Comparison of ENCODE assay signal across 12 cellular contexts in genomic region chr13:113621498-113621897, GRCh38. TPM values are rescaled to one million over a fixed set of nuclear protein-coding genes. Genes with fewer than 3 reads are reported as not detected.
DNase-seq lines count a peak whose midpoint lies in the region; ATAC-seq, FAIRE-seq and TF ChIP-seq lines count a peak whose summit lies in the region.
"Not testable (repeated sequence)": the region's sequence is repeated elsewhere in the genome, so short reads cannot be mapped to it uniquely, and the experiment has no call there.
"Had no signal": no experiment of that assay in that cellular context is flagged by ENCODE, and none has a peak within 500 bp of the region (broad histone marks: within the 10 kb centered on the region; RNA-seq: fewer than 3 reads in every experiment).

No MANE protein-coding gene starts in this region.

- 75% methylated on average over 13 of the region's 13 CpGs for WGBS in HepG2 (ENCODE audit: low lambda C conversion rate)

- peaks cover 39% of the 10 kb centered on the region for H3K36me3 Mint-ChIP-seq in MCF 10A (ENCODE audit: insufficient read depth, unreplicated experiment)

- not testable (repeated sequence) for H3K27me3 Mint-ChIP-seq in MCF 10A (ENCODE audit: insufficient read depth, unreplicated experiment)

- in situ Hi-C loops in HepG2 (cut with HindIII; ENCODE audit: extremely low pct_ligation_motif_present, low pct_unique_long_range_greater_than_20kb) = not testable (repeated sequence)

- not testable (repeated sequence) for H3K4me1 Mint-ChIP-seq in MCF 10A (ENCODE audit: insufficient read depth, unreplicated experiment)

- not testable (repeated sequence) for TF ChIP-seq POLR2A in HepG2 (IDR thresholded peaks at IDR 0.05; ENCODE audit: insufficient read depth in 1 of 2, low read depth in 2 of 2, low read length in 2 of 2)

- not testable (repeated sequence) for H3K27me3 ChIP-seq in A673 (replicated peaks; ENCODE audit: insufficient read depth, low read depth, low read length, poor library complexity); HepG2 (ENCODE audit: control insufficient read depth in 1 of 2, insufficient read depth in 2 of 2, low read length in 2 of 2)

- TF ChIP-seq CTCF in A673 (conservative IDR thresholded peaks at IDR 0.05; ENCODE audit: low read depth, low read length) (peak; percentile 37), LNCaP clone FGC (IDR thresholded peaks at IDR 0.05; ENCODE audit: control insufficient read depth, extremely low read depth, insufficient read depth) (peak; percentile 44), MCF 10A (IDR thresholded peaks at IDR 0.05; ENCODE audit: unreplicated experiment) (peak; percentile 14), fibroblast of the aortic adventitia (IDR thresholded peaks at IDR 0.05; ENCODE audit: insufficient read depth, low read length) (peak; percentile 42), HepG2 (CRISPR knock-in tag; IDR thresholded peaks at IDR 0.05) (peak; percentile 69)

- not testable (repeated sequence) for H4K20me1 ChIP-seq in HepG2 (ENCODE audit: insufficient read depth, low read length)

- not testable (repeated sequence) for BruUV-seq in A673 (replicated peaks; lab: Mats Ljungman, UMichigan); MCF 10A (replicated peaks; lab: Mats Ljungman, UMichigan); HepG2 (replicated peaks; lab: Mats Ljungman, UMichigan)

- H3K9me3 Mint-ChIP-seq in MCF 10A (ENCODE audit: unreplicated experiment) = not testable (repeated sequence)

- H3K36me3 ChIP-seq in A673 (ENCODE audit: insufficient read depth, low read length, poor library complexity, severe bottlenecking) (peaks cover 36% of the 10 kb centered on the region), HepG2 (replicated peaks in 1 of 2; ENCODE audit: control insufficient read depth in 1 of 2, insufficient read depth in 2 of 2, low read length in 2 of 2) (peaks cover 12 to 40% of the 10 kb centered on the region in 2 experiments)

- not testable (repeated sequence) for H3K4me1 ChIP-seq in A673 (ENCODE audit: insufficient read depth, low read length, poor library complexity, severe bottlenecking); HepG2 (ENCODE audit: insufficient read depth, low read length)

- not testable (repeated sequence) for FAIRE-seq in HepG2 (lab: Jason Lieb, UNC)

- peak; percentile 32; the same call in 1 of the 3 replicates for ATAC-seq in HepG2
- ATAC-seq in sciatic nerve = not testable (repeated sequence)

- H3K79me2 ChIP-seq in HepG2 (ENCODE audit: insufficient read depth, low read length) = peaks cover 16% of the 10 kb centered on the region

- H2AFZ ChIP-seq in HepG2 (ENCODE audit: low read length) = not testable (repeated sequence)

- not testable (repeated sequence) for H3K4me2 ChIP-seq in HepG2 (ENCODE audit: low read depth, low read length)

- H3K27ac ChIP-seq in A673 (ENCODE audit: low read depth, low read length, poor library complexity, severe bottlenecking); HepG2 (ENCODE audit: extremely low read length, insufficient read depth, low read length): not testable (repeated sequence)

- H3K9me3 ChIP-seq in A673 (ENCODE audit: low read depth, low read length, poor library complexity, severe bottlenecking); HepG2 (ENCODE audit: low read length): not testable (repeated sequence)

- not testable (repeated sequence) for H3K4me3 Mint-ChIP-seq in MCF 10A (ENCODE audit: unreplicated experiment)

- CTCF ChIA-PET in A673 (lab: Charles Lee); HepG2 (lab: Yijun Ruan, JAX; ENCODE audit: low intra/inter-chr PET ratio, low total read pairs): not testable (repeated sequence)
- CTCF ChIA-PET in MCF 10A (lab: Yijun Ruan, JAX) = interaction anchor here (0.7 to 1.0 kb wide), 2 partner anchors 8 to 10 kb away, joined by 3 read pairs; no protein-coding TSS in a partner anchor

- H3K27ac Mint-ChIP-seq in MCF 10A (ENCODE audit: low read depth, unreplicated experiment) = not testable (repeated sequence)

- not testable (repeated sequence) for DNase-seq in A673 (ENCODE audit: low spot score); LNCaP clone FGC (ENCODE audit: low read depth); MCF 10A (ENCODE audit: unreplicated experiment)
- peak; percentile 64 for DNase-seq in ELF-1 (ENCODE audit: low read depth, low spot score)
- peak; percentile 16 for DNase-seq in SK-N-DZ (ENCODE audit: low spot score)
- DNase-seq in fibroblast of the aortic adventitia (ENCODE audit: low read depth) = peak; percentile 6
- DNase-seq in HepG2 (ENCODE audit: low spot score) = peak; percentile 6
- DNase-seq in sciatic nerve (ENCODE audit: low spot score) = peak; percentile 51

- H3K4me3 ChIP-seq in A673 (ENCODE audit: low read depth, low read length, poor library complexity, severe bottlenecking); LNCaP clone FGC (ENCODE audit: low read depth, low read length); fibroblast of the aortic adventitia (ENCODE audit: low read depth, low read length); HepG2 (replicated peaks in 1 of 3; ENCODE audit: insufficient read depth in 1 of 3, low read depth in 2 of 3, low read length in 3 of 3): not testable (repeated sequence)

- not testable (repeated sequence) for TF ChIP-seq EP300 in HepG2 (IDR thresholded peaks at IDR 0.05; ENCODE audit: low read depth in 2 of 2, low read length in 2 of 2); HepG2 (CRISPR knock-in tag; IDR thresholded peaks at IDR 0.05; ENCODE audit: borderline replicate concordance)

- intact Hi-C loops in A673 (cut with micrococcal nuclease; ENCODE audit: unreplicated experiment); MCF 10A (cut with micrococcal nuclease); HepG2 (cut with micrococcal nuclease; ENCODE audit: unreplicated experiment); sciatic nerve (cut with DNase I): not testable (repeated sequence)

- not testable (repeated sequence) for TF ChIP-seq RAD21 in HepG2 (CRISPR knock-in tag; IDR thresholded peaks at IDR 0.05)

- H3K9ac ChIP-seq in HepG2 (ENCODE audit: insufficient read depth, low read depth, low read length) = not testable (repeated sequence)

- POLR2A ChIA-PET in A673 (lab: Charles Lee; ENCODE audit: low non-redundant PET); MCF 10A (lab: Yijun Ruan, JAX); HepG2 (lab: Yijun Ruan, JAX): not testable (repeated sequence)

RNA-seq across cellular contexts. Expression of gene ATP4B, which starts 36.5 kb away (rescaled TPM):
- total RNA-seq in A673 (2021) (not detected in 2 replicates), MCF 10A (2022) (not detected in 2 replicates), fibroblast of the aortic adventitia (ENCODE audit: low replicate concordance) (not detected in 2 replicates), HepG2 (2016; rRNA removed; fragmentation: Illumina TruSeq; extraction: Trizol) (not detected in 2 replicates), sciatic nerve (not detected)
- polyA plus RNA-seq in SK-N-DZ (2014; cell fraction: cytosol; rRNA removed) = not detected in 2 replicates
- polyA plus RNA-seq in SK-N-DZ (2014; cell fraction: nucleus; rRNA removed) = not detected in 2 replicates
- not detected in 2 replicates for total RNA-seq in HepG2 (2016; cell fraction: cytosol; rRNA removed; fragmentation: Illumina TruSeq; extraction: Trizol; ENCODE audit: low read depth)
- not detected in 2 replicates for total RNA-seq in HepG2 (2016; cell fraction: insoluble cytoplasmic fraction; rRNA removed; fragmentation: Illumina TruSeq; extraction: Trizol)
- total RNA-seq in HepG2 (2016; cell fraction: membrane; rRNA removed; fragmentation: Illumina TruSeq; extraction: Trizol) = not detected in 2 replicates
- total RNA-seq in HepG2 (2016; cell fraction: nucleus; rRNA removed; fragmentation: Illumina TruSeq; extraction: Trizol) = not detected in 2 replicates
- not detected in 2 replicates for polyA plus RNA-seq in HepG2 (2011; rRNA removed)
- polyA plus RNA-seq in HepG2 (2011; cell fraction: cytosol; rRNA removed) = not detected in 2 replicates
- not detected in 2 replicates for polyA plus RNA-seq in HepG2 (2011; cell fraction: nucleus; rRNA removed)
- not detected in 2 replicates for polyA plus RNA-seq in HepG2 (2012)
- polyA plus RNA-seq in HepG2 (2016; cell fraction: cytosol; fragmentation: Illumina TruSeq; extraction: Trizol; ENCODE audit: low read depth) = not detected in 2 replicates
- not detected in 2 replicates for polyA plus RNA-seq in HepG2 (2016; cell fraction: insoluble cytoplasmic fraction; fragmentation: Illumina TruSeq; extraction: Trizol; ENCODE audit: low read depth)
- polyA plus RNA-seq in HepG2 (2016; cell fraction: membrane; fragmentation: Illumina TruSeq; extraction: Trizol; ENCODE audit: low read depth) = not detected in 2 replicates
- polyA plus RNA-seq in HepG2 (2016; cell fraction: nucleus; fragmentation: Illumina TruSeq; extraction: Trizol; ENCODE audit: insufficient read depth, low read depth) = not detected in 2 replicates
- not detected in 2 replicates for polyA minus RNA-seq in HepG2 (2011; rRNA and poly(A)+ RNA removed; ENCODE audit: low replicate concordance)
- polyA minus RNA-seq in HepG2 (2011; cell fraction: cytosol; rRNA and poly(A)+ RNA removed) = not detected in 2 replicates
- not detected in 2 replicates for polyA minus RNA-seq in HepG2 (2011; cell fraction: nucleus; rRNA and poly(A)+ RNA removed)
- total RNA-seq: activated CD8-positive, alpha-beta T cell treated with anti-CD3 and anti-CD28 coated beads, Interleukin-2, amount 10 ng/mL, durations not matched to agents 7 days and 5 days; left cardiac atrium; right cardiac atrium had no signal
- polyA plus RNA-seq: right cardiac atrium had no signal

RNA-seq across cellular contexts. Expression of gene TFDP1, which starts 36.9 kb away (rescaled TPM):
- total RNA-seq in A673 (2021) (141 and 153 TPM in 2 replicates), MCF 10A (2022) (77.1 and 100 TPM in 2 replicates), fibroblast of the aortic adventitia (ENCODE audit: low replicate concordance) (45.6 and 102 TPM in 2 replicates), HepG2 (2016; rRNA removed; fragmentation: Illumina TruSeq; extraction: Trizol) (78.3 and 84.2 TPM in 2 replicates), sciatic nerve (36.1 TPM)
- 113 and 158 TPM in 2 replicates for polyA plus RNA-seq in SK-N-DZ (2014; cell fraction: cytosol; rRNA removed)
- polyA plus RNA-seq in SK-N-DZ (2014; cell fraction: nucleus; rRNA removed) = 133 and 178 TPM in 2 replicates
- total RNA-seq in HepG2 (2016; cell fraction: cytosol; rRNA removed; fragmentation: Illumina TruSeq; extraction: Trizol; ENCODE audit: low read depth) = 194 and 195 TPM in 2 replicates
- 67.1 and 88.3 TPM in 2 replicates for total RNA-seq in HepG2 (2016; cell fraction: insoluble cytoplasmic fraction; rRNA removed; fragmentation: Illumina TruSeq; extraction: Trizol)
- 221 and 222 TPM in 2 replicates for total RNA-seq in HepG2 (2016; cell fraction: membrane; rRNA removed; fragmentation: Illumina TruSeq; extraction: Trizol)
- total RNA-seq in HepG2 (2016; cell fraction: nucleus; rRNA removed; fragmentation: Illumina TruSeq; extraction: Trizol) = 49.7 and 57.5 TPM in 2 replicates
- polyA plus RNA-seq in HepG2 (2011; rRNA removed) = 31.6 and 38.0 TPM in 2 replicates
- 25.7 and 26.3 TPM in 2 replicates for polyA plus RNA-seq in HepG2 (2011; cell fraction: cytosol; rRNA removed)
- 37.1 and 39.8 TPM in 2 replicates for polyA plus RNA-seq in HepG2 (2011; cell fraction: nucleus; rRNA removed)
- polyA plus RNA-seq in HepG2 (2012) = 25.2 and 38.0 TPM in 2 replicates
- polyA plus RNA-seq in HepG2 (2016; cell fraction: cytosol; fragmentation: Illumina TruSeq; extraction: Trizol; ENCODE audit: low read depth) = 283 and 288 TPM in 2 replicates
- polyA plus RNA-seq in HepG2 (2016; cell fraction: insoluble cytoplasmic fraction; fragmentation: Illumina TruSeq; extraction: Trizol; ENCODE audit: low read depth) = 98.5 and 123 TPM in 2 replicates
- polyA plus RNA-seq in HepG2 (2016; cell fraction: membrane; fragmentation: Illumina TruSeq; extraction: Trizol; ENCODE audit: low read depth) = 260 and 268 TPM in 2 replicates
- polyA plus RNA-seq in HepG2 (2016; cell fraction: nucleus; fragmentation: Illumina TruSeq; extraction: Trizol; ENCODE audit: insufficient read depth, low read depth) = 93.4 and 97.4 TPM in 2 replicates
- polyA minus RNA-seq in HepG2 (2011; rRNA and poly(A)+ RNA removed; ENCODE audit: low replicate concordance) = 27.0 and 92.2 TPM in 2 replicates
- polyA minus RNA-seq in HepG2 (2011; cell fraction: cytosol; rRNA and poly(A)+ RNA removed) = 13.8 and 22.4 TPM in 2 replicates
- 24.0 and 26.7 TPM in 2 replicates for polyA minus RNA-seq in HepG2 (2011; cell fraction: nucleus; rRNA and poly(A)+ RNA removed)

RNA-seq across cellular contexts. Expression of gene GRK1, which starts 45.5 kb away (rescaled TPM):
- total RNA-seq in A673 (2021) (not detected in 2 replicates), MCF 10A (2022) (not detected in 2 replicates), fibroblast of the aortic adventitia (ENCODE audit: low replicate concordance) (not detected in 2 replicates), HepG2 (2016; rRNA removed; fragmentation: Illumina TruSeq; extraction: Trizol) (0.07 TPM in 1 of 2 replicates, not detected in the other), sciatic nerve (0.09 TPM)
- not detected in 2 replicates for polyA plus RNA-seq in SK-N-DZ (2014; cell fraction: cytosol; rRNA removed)
- not detected in 2 replicates for polyA plus RNA-seq in SK-N-DZ (2014; cell fraction: nucleus; rRNA removed)
- total RNA-seq in HepG2 (2016; cell fraction: cytosol; rRNA removed; fragmentation: Illumina TruSeq; extraction: Trizol; ENCODE audit: low read depth) = 0.09 and 0.20 TPM in 2 replicates
- total RNA-seq in HepG2 (2016; cell fraction: insoluble cytoplasmic fraction; rRNA removed; fragmentation: Illumina TruSeq; extraction: Trizol) = not detected in 2 replicates
- total RNA-seq in HepG2 (2016; cell fraction: membrane; rRNA removed; fragmentation: Illumina TruSeq; extraction: Trizol) = 0.06 TPM in 1 of 2 replicates, not detected in the other
- total RNA-seq in HepG2 (2016; cell fraction: nucleus; rRNA removed; fragmentation: Illumina TruSeq; extraction: Trizol) = 0.16 and 0.19 TPM in 2 replicates
- 0.03 and 0.12 TPM in 2 replicates for polyA plus RNA-seq in HepG2 (2011; rRNA removed)
- polyA plus RNA-seq in HepG2 (2011; cell fraction: cytosol; rRNA removed) = 0.04 and 0.06 TPM in 2 replicates
- polyA plus RNA-seq in HepG2 (2011; cell fraction: nucleus; rRNA removed) = 0.21 and 0.24 TPM in 2 replicates
- not detected in 2 replicates for polyA plus RNA-seq in HepG2 (2012)
- polyA plus RNA-seq in HepG2 (2016; cell fraction: cytosol; fragmentation: Illumina TruSeq; extraction: Trizol; ENCODE audit: low read depth) = 0.03 TPM in 2 replicates
- not detected in 2 replicates for polyA plus RNA-seq in HepG2 (2016; cell fraction: insoluble cytoplasmic fraction; fragmentation: Illumina TruSeq; extraction: Trizol; ENCODE audit: low read depth)
- not detected in 2 replicates for polyA plus RNA-seq in HepG2 (2016; cell fraction: membrane; fragmentation: Illumina TruSeq; extraction: Trizol; ENCODE audit: low read depth)
- 0.13 TPM in 1 of 2 replicates, not detected in the other for polyA plus RNA-seq in HepG2 (2016; cell fraction: nucleus; fragmentation: Illumina TruSeq; extraction: Trizol; ENCODE audit: insufficient read depth, low read depth)
- polyA minus RNA-seq in HepG2 (2011; rRNA and poly(A)+ RNA removed; ENCODE audit: low replicate concordance) = 0.06 TPM in 1 of 2 replicates, not detected in the other
- not detected in 2 replicates for polyA minus RNA-seq in HepG2 (2011; cell fraction: cytosol; rRNA and poly(A)+ RNA removed)
- polyA minus RNA-seq in HepG2 (2011; cell fraction: nucleus; rRNA and poly(A)+ RNA removed) = 0.12 and 0.13 TPM in 2 replicates
- polyA plus RNA-seq: adipose tissue had no signal

Comparison
In these comparisons a context has a peak if more than half of its experiments do, and no peak if none do; other contexts are left out.
1. CTCF ChIP-seq: peak in every context shown above with its lines; median percentile 69 in HepG2; 44 in LNCaP clone FGC; 42 in fibroblast of the aortic adventitia; 37 in A673; 14 in MCF 10A.